ENCODE assay signal across 18 cellular contexts in the genomic region with DNA sequence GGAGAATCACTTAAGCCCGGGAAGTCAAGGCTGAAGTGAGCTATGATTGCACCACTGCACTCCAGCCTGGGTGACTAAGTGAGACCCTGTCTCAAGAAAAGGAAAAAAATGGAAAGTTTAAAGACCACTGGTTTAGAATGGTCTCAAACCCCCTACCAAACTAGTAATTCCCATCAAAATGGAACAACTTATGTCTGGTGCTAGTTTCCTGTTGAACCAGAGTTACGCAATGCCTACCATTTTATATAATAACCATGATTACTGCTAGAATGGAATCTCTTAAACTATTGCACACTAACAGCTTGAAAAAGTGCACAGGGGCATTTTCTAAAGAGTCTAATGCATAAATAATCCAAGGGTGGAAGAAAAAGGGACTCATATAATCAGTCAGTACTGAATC.
"Had no signal": no experiment of that assay in that cellular context is flagged by ENCODE, and none has a peak within 500 bp of the region (broad histone marks: within the 10 kb centered on the region; RNA-seq: fewer than 3 reads in every experiment).

No MANE protein-coding gene starts in this region.

- H3K4me3 ChIP-seq: right atrium auricular region had no signal

- H3K27ac ChIP-seq: brain microvascular endothelial cell, right atrium auricular region had no signal

- H3K4me1 Mint-ChIP-seq: activated CD4-positive, alpha-beta T cell treated with anti-CD3 and anti-CD28 coated beads, Interleukin-2, amount 10 ng/mL, durations not matched to agents 7 days and 5 days; memory B cell; natural killer cell had no signal

- H3K27ac Mint-ChIP-seq: activated CD4-positive, alpha-beta T cell treated with anti-CD3 and anti-CD28 coated beads, Interleukin-2, amount 10 ng/mL, durations not matched to agents 7 days and 5 days; activated naive CD8-positive, alpha-beta T cell; memory B cell; natural killer cell; progenitor cell of endocrine pancreas; stimulated activated naive CD8-positive, alpha-beta T cell treated with anti-CD3 and anti-CD28 coated beads, Interleukin-15, Interleukin-2, amounts not matched to agents 100 ng/mL and 50 ng/mL, for 24 hours; type B pancreatic cell had no signal

- H3K36me3 ChIP-seq: brain microvascular endothelial cell, right atrium auricular region had no signal

- H3K36me3 Mint-ChIP-seq: activated naive CD8-positive, alpha-beta T cell; memory B cell; natural killer cell had no signal

- DNase-seq: activated CD4-positive, alpha-beta T cell treated with anti-CD3 and anti-CD28 coated beads, Interleukin-2, amount 10 ng/mL, durations not matched to agents 7 days and 5 days; activated CD8-positive, alpha-beta memory T cell treated with anti-CD3 and anti-CD28 coated beads for 24 hours; activated gamma-delta T cell treated with Interleukin-2 at 50 U/mL for 16 hours; anterior cingulate cortex; brain microvascular endothelial cell; cerebellar nuclear complex; dermis blood vessel endothelial cell; kidney glomerular epithelial cell; left ventricle myocardium superior; natural killer cell; nucleus accumbens; small intestine had no signal

- H3K4me3 Mint-ChIP-seq: activated CD4-positive, alpha-beta T cell treated with anti-CD3 and anti-CD28 coated beads, Interleukin-2, amount 10 ng/mL, durations not matched to agents 7 days and 5 days; activated naive CD8-positive, alpha-beta T cell; memory B cell; natural killer cell; stimulated activated naive CD8-positive, alpha-beta T cell treated with anti-CD3 and anti-CD28 coated beads, Interleukin-15, Interleukin-2, amounts not matched to agents 100 ng/mL and 50 ng/mL, for 24 hours; type B pancreatic cell had no signal

- ATAC-seq: left ventricle myocardium superior, natural killer cell had no signal

- H3K9me3 ChIP-seq: right atrium auricular region had no signal

- H3K27me3 Mint-ChIP-seq: activated CD4-positive, alpha-beta T cell treated with anti-CD3 and anti-CD28 coated beads, Interleukin-2, amount 10 ng/mL, durations not matched to agents 7 days and 5 days; activated naive CD8-positive, alpha-beta T cell; memory B cell; progenitor cell of endocrine pancreas; stimulated activated naive CD8-positive, alpha-beta T cell treated with anti-CD3 and anti-CD28 coated beads, Interleukin-15, Interleukin-2, amounts not matched to agents 100 ng/mL and 50 ng/mL, for 24 hours; type B pancreatic cell had no signal
